Comparison of ENCODE assay signal across 30 cellular contexts in genomic region chr7:5448378-5449042, GRCh38. TPM values are rescaled to one million over a fixed set of nuclear protein-coding genes. Genes with fewer than 3 reads are reported as not detected.
DNase-seq lines count a peak whose midpoint lies in the region; ATAC-seq, FAIRE-seq and TF ChIP-seq lines count a peak whose summit lies in the region.
"Had no signal": no experiment of that assay in that cellular context is flagged by ENCODE, and none has a peak within 500 bp of the region (broad histone marks: within the 10 kb centered on the region; RNA-seq: fewer than 3 reads in every experiment).

No MANE protein-coding gene starts in this region.

- peaks cover 13% of the 10 kb centered on the region for H3F3A ChIP-seq in SK-N-SH (replicated peaks; ENCODE audit: insufficient read depth)

- H4K20me1 ChIP-seq in SK-N-SH (ENCODE audit: insufficient read depth), result no peaks in the 10 kb centered on the region

- H4K91ac ChIP-seq in trophoblast cell (ENCODE audit: low read depth, low read length), result peak overlapping the region; percentile 48

- FAIRE-seq in H54 (lab: Jason Lieb, UNC), result no peak
- FAIRE-seq: A204.1 had no signal

- TF ChIP-seq POLR2A in sigmoid colon (IDR thresholded peaks at IDR 0.05) (no peak), H54 (IDR thresholded peaks at IDR 0.05; ENCODE audit: low read depth, low read length) (no peak)

- H3K36me3 ChIP-seq in SK-N-SH (replicated peaks in 1 of 2; ENCODE audit: control insufficient read depth in 1 of 2, insufficient read depth in 2 of 2, low read length in 1 of 2), result no peaks in the 10 kb centered on the region
- H3K36me3 ChIP-seq in iPS-18a (ENCODE audit: control insufficient read depth, low read depth, low read length), result no peaks in the 10 kb centered on the region
- H3K36me3 ChIP-seq in trophoblast cell (ENCODE audit: control insufficient read depth in 1 of 2, insufficient read depth in 2 of 2, low read length in 2 of 2), result no peaks in the 10 kb centered on the region
- H3K36me3 ChIP-seq in sigmoid colon, result no peaks in the 10 kb centered on the region
- H3K36me3 ChIP-seq: brain microvascular endothelial cell, neutrophil, transverse colon had no signal

- ATAC-seq in SK-N-SH treated with all-trans-retinoic acid at 6 μM for 48 hours, result no peak
- ATAC-seq: left ventricle myocardium superior; mucosa of descending colon; stimulated activated naive CD8-positive, alpha-beta T cell treated with anti-CD3 and anti-CD28 coated beads, Interleukin-15, amount 100 ng/mL, for 72 hours had no signal

- intact Hi-C loops in sigmoid colon (cut with DNase I), result no loop called here

- no peak overlapping the region for H3K4me3 ChIP-seq in SK-N-SH (ENCODE audit: low read depth in 2 of 2, low read length in 1 of 2)
- peak overlapping the region; percentile 9 for H3K4me3 ChIP-seq in iPS-18a (ENCODE audit: low read length)
- H3K4me3 ChIP-seq in trophoblast cell (ENCODE audit: low read depth, low read length), result no peak overlapping the region
- no peak overlapping the region for H3K4me3 ChIP-seq in sigmoid colon
- H3K4me3 ChIP-seq: mucosa of descending colon, transverse colon had no signal

- TF ChIP-seq EP300 in SK-N-SH (IDR thresholded peaks at IDR 0.05; ENCODE audit: borderline replicate concordance in 1 of 2, low read depth in 1 of 2, low read length in 1 of 2) (no peak), sigmoid colon (IDR thresholded peaks at IDR 0.05) (no peak)

- H2BK5ac ChIP-seq in trophoblast cell (ENCODE audit: low read depth, low read length, poor library complexity), result no peak overlapping the region

- DNase-seq in SK-N-SH, result peak; percentile 33
- DNase-seq in RWPE1 (ENCODE audit: low spot score), result peak; percentile 82
- DNase-seq in trophoblast cell, result peak; percentile 62 to 78
- DNase-seq in sigmoid colon, result no peak
- DNase-seq in H54 (ENCODE audit: insufficient read length, low spot score), result no peak
- no peak for DNase-seq in GM03348 (ENCODE audit: low spot score)
- DNase-seq: activated B cell treated with CpG ODN at 0.5 μM for 24 hours; activated CD4-positive, alpha-beta T cell treated with anti-CD3 and anti-CD28 coated beads, Interleukin-2, amount 50 U/mL, for 4 hours; activated CD8-positive, alpha-beta memory T cell treated with anti-CD3 and anti-CD28 coated beads, Interleukin-2, amount 50 U/mL, for 48 hours; activated effector memory CD4-positive, alpha-beta T cell treated with Interleukin-2 at 50 U/mL for 16 hours; brain microvascular endothelial cell; cortex of kidney; DND-41; glutamatergic neuron; GOT3; immature natural killer cell; left ventricle myocardium superior; mucosa of descending colon; NCI-H1105 treated with DMSO at 0.1 percent for 48 hours; NCI-H2107; NCI-H510A treated with DMSO at 0.1 percent for 48 hours; RPMI8226; stimulated activated CD4-positive, alpha-beta T cell treated with anti-CD3 and anti-CD28 coated beads, Interleukin-4, amount 100 ng/mL, for 4 hours; stimulated activated naive CD8-positive, alpha-beta T cell treated with anti-CD3 and anti-CD28 coated beads, Interleukin-15, amount 100 ng/mL, for 72 hours; T-helper 9 cell; transverse colon had no signal

- WGBS in SK-N-SH (ENCODE audit: low lambda C conversion rate), result 85% methylated on average over 14 of the region's 15 CpGs
- WGBS in trophoblast cell (ENCODE audit: extremely low coverage, insufficient coverage, insufficient read length), result no CpG with 5 or more reads among the region's 15 CpGs
- WGBS in sigmoid colon, 2 donors, result 85% methylated on average over 15 of the region's 15 CpGs

- H3K9me2 ChIP-seq in SK-N-SH, result no peaks in the 10 kb centered on the region

- POLR2A ChIA-PET in SK-N-SH (lab: Yijun Ruan, JAX), result interaction anchor here (1.0 kb wide), 1 partner anchor 9 kb away, joined by 3 read pairs; no protein-coding TSS in a partner anchor
- POLR2A ChIA-PET in RWPE1 (lab: Yijun Ruan, JAX; ENCODE audit: low non-redundant PET), result interaction anchor here (0.6 to 0.7 kb wide), 2 partner anchors 19 to 84 kb away, joined by 3 to 5 read pairs; no protein-coding TSS in a partner anchor

- no peaks in the 10 kb centered on the region for H3K79me1 ChIP-seq in trophoblast cell (ENCODE audit: low read length)

- H2BK12ac ChIP-seq in trophoblast cell (ENCODE audit: low read length), result no peak overlapping the region

- H3K4me1 ChIP-seq in SK-N-SH (ENCODE audit: control insufficient read depth in 1 of 2, insufficient read depth in 2 of 2, low read depth in 1 of 2, low read length in 1 of 2) (peaks cover 0 to 3% of the 10 kb centered on the region in 2 experiments; a peak in 1 of 4 replicates), iPS-18a (ENCODE audit: control insufficient read depth, low read depth, low read length) (peaks cover 5% of the 10 kb centered on the region), trophoblast cell (ENCODE audit: control insufficient read depth in 1 of 2, insufficient read depth in 2 of 2, low read length in 2 of 2) (peaks cover 5 to 9% of the 10 kb centered on the region in 2 experiments), sigmoid colon (peaks cover 0 to 19% (median 13%) of the 10 kb centered on the region in 4 donors)

- no peak overlapping the region for H3K14ac ChIP-seq in trophoblast cell (ENCODE audit: low read length)

- CTCF ChIA-PET in SK-N-SH (lab: Yijun Ruan, JAX), result interaction anchor here (0.6 to 8.1 kb wide), 7 partner anchors 10 to 309 kb away, joined by 3 to 150 read pairs (median 4); no protein-coding TSS in a partner anchor
- CTCF ChIA-PET in RWPE1 (lab: Yijun Ruan, JAX), result interaction anchor here (0.6 to 1.5 kb wide), 2 partner anchors 52 to 82 kb away, joined by 3 to 5 read pairs; no protein-coding TSS in a partner anchor

- no peak for TF ChIP-seq RAD21 in SK-N-SH (IDR thresholded peaks at IDR 0.05; ENCODE audit: low read length)

- H2BK120ac ChIP-seq in trophoblast cell (ENCODE audit: insufficient read depth, low read length, poor library complexity), result no peak overlapping the region

- H3K18ac ChIP-seq in trophoblast cell (ENCODE audit: low read length), result no peak overlapping the region

- TF ChIP-seq CTCF in SK-N-SH (IDR thresholded peaks at IDR 0.05) (no peak), RWPE1 (conservative IDR thresholded peaks at IDR 0.05; ENCODE audit: low read depth) (no peak), sigmoid colon (IDR thresholded peaks at IDR 0.05) (no peak)

- H3K9ac ChIP-seq in SK-N-SH, result no peak overlapping the region
- peak overlapping the region; percentile 17 for H3K9ac ChIP-seq in iPS-18a (ENCODE audit: low read length)
- no peak overlapping the region for H3K9ac ChIP-seq in trophoblast cell (ENCODE audit: low read length)

- H3K27ac ChIP-seq in SK-N-SH (ENCODE audit: low read depth in 2 of 2, low read length in 1 of 2) (no peak overlapping the region), RWPE1 (peak overlapping the region; percentile 85), iPS-18a (ENCODE audit: low read length) (no peak overlapping the region), trophoblast cell (ENCODE audit: low read depth, low read length) (no peak overlapping the region), sigmoid colon (no peak overlapping the region)
- H3K27ac ChIP-seq: brain microvascular endothelial cell, neutrophil, transverse colon had no signal

- H3K27me3 ChIP-seq in SK-N-SH (ENCODE audit: insufficient read depth) (no peaks in the 10 kb centered on the region), iPS-18a (ENCODE audit: control insufficient read depth, insufficient read depth, low read length) (no peaks in the 10 kb centered on the region), trophoblast cell (ENCODE audit: insufficient read depth, low read length) (no peaks in the 10 kb centered on the region), sigmoid colon (no peaks in the 10 kb centered on the region)
- H3K27me3 ChIP-seq: brain microvascular endothelial cell, neutrophil, transverse colon had no signal

- H3K79me2 ChIP-seq in SK-N-SH (ENCODE audit: insufficient read depth) (no peaks in the 10 kb centered on the region), trophoblast cell (ENCODE audit: control insufficient read depth, insufficient read depth, low read length, poor library complexity) (no peaks in the 10 kb centered on the region)

- no peak overlapping the region for H2AK5ac ChIP-seq in trophoblast cell (ENCODE audit: low read length)

- H2AFZ ChIP-seq in SK-N-SH (ENCODE audit: low read depth), result no peak overlapping the region
- no peak overlapping the region for H2AFZ ChIP-seq in trophoblast cell (ENCODE audit: insufficient read depth, low read length, poor library complexity)

- H3K9me3 ChIP-seq in SK-N-SH, result no peaks in the 10 kb centered on the region
- no peaks in the 10 kb centered on the region for H3K9me3 ChIP-seq in iPS-18a (ENCODE audit: control insufficient read depth, low read depth, low read length)
- no peaks in the 10 kb centered on the region for H3K9me3 ChIP-seq in trophoblast cell (ENCODE audit: insufficient read depth, low read depth, low read length)
- H3K9me3 ChIP-seq in sigmoid colon, result no peaks in the 10 kb centered on the region
- H3K9me3 ChIP-seq: mucosa of descending colon, neutrophil, transverse colon had no signal

- no peak overlapping the region for H3K4me2 ChIP-seq in SK-N-SH
- H3K4me2 ChIP-seq in trophoblast cell (ENCODE audit: low read length), result no peak overlapping the region

- H3K4ac ChIP-seq in trophoblast cell (ENCODE audit: low read depth, low read length), result no peak overlapping the region

- no peak overlapping the region for H4K12ac ChIP-seq in trophoblast cell (ENCODE audit: low read depth, low read length)

- no peak overlapping the region for H3K23ac ChIP-seq in trophoblast cell (ENCODE audit: low read length)

- no peak overlapping the region for H4K8ac ChIP-seq in trophoblast cell (ENCODE audit: low read depth, low read length)

TF ChIP-seq in SK-N-SH, 30 proteins besides CTCF, POLR2A, EP300 and RAD21 (continues in another document):
- no peak for TF ChIP-seq RFX5 (IDR thresholded peaks at IDR 0.05; ENCODE audit: low read length)
- TF ChIP-seq SIN3A (IDR thresholded peaks at IDR 0.05; ENCODE audit: borderline replicate concordance, low read depth, low read length), result no peak

TF ChIP-seq in SK-N-SH treated with all-trans-retinoic acid at 6 μM for 48 hours, 23 proteins besides CTCF, POLR2A, EP300 and RAD21 (continues in another document):
- TF ChIP-seq ZNF565 (CRISPR knock-in tag; conservative IDR thresholded peaks at IDR 0.05; ENCODE audit: low read depth) (no peak), ZFP30 (CRISPR knock-in tag; IDR thresholded peaks at IDR 0.05) (no peak), ZNF8 (CRISPR knock-in tag; IDR thresholded peaks at IDR 0.05) (no peak), TCF4 (CRISPR knock-in tag; IDR thresholded peaks at IDR 0.05; ENCODE audit: borderline replicate concordance) (no peak), PPARA (CRISPR knock-in tag; IDR thresholded peaks at IDR 0.05; ENCODE audit: borderline replicate concordance) (no peak)

RNA-seq across cellular contexts. Expression of gene TNRC18, which starts 24.9 kb away (rescaled TPM):
- polyA plus RNA-seq in SK-N-SH (2012; rRNA removed) (19.9 and 34.4 TPM in 2 replicates), sigmoid colon (10 to 100 TPM; 12.6 to 61.8 (median 19.9) TPM)
- polyA plus RNA-seq in SK-N-SH (2012; cell fraction: cytosol; rRNA removed), result 20.4 and 25.5 TPM in 2 replicates
- polyA plus RNA-seq in SK-N-SH (2012; cell fraction: nucleus; rRNA removed), result 78.0 and 126 TPM in 2 replicates
- 39.0 and 39.9 TPM in 2 replicates for polyA plus RNA-seq in trophoblast cell (2013)
- total RNA-seq in sigmoid colon, result 100 to 1,000 TPM in 1 of 4 donors, 10 to 100 TPM in 3; 32.5 to 187 (median 59.9) TPM

Comparison
In these comparisons a context has a peak if more than half of its experiments do, and no peak if none do; other contexts are left out.
1. DNase-seq: peak in SK-N-SH (single experiment), RWPE1 (single experiment) and trophoblast cell (2 of 2); none in sigmoid colon (single experiment), H54 (single experiment) and GM03348 (single experiment).